In the genomic region with DNA sequence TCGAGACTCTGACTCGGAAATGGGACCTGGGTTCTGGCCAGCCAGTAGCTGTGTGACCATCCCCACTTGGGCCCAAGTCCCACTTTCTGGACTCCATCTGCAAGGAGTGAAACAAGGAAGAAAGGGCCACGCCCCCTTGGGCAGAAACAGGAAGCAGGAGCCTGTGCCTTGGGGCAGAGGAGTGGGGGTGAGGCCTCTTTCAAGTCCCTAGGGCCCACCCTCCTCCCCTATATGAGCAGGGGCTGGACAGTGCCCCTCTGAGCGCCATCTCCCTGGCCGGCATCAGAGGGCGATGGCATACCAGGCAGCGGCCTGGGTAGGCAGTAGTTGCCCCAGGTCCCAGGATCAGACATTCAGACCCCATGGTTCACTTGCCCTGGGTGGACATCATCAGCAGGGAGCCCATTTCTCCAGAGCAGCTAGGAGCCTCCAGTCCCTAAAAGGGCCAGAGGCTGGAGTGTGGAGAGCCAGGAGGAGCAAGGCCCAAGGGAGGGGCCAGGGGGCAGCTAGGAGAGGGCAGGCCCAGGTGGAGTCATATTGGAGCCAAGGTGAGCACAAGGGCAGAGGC, we compare ENCODE assay signal across 10 cellular contexts. TPM values are rescaled to one million over a fixed set of nuclear protein-coding genes. Genes with fewer than 3 reads are reported as not detected.
DNase-seq lines count a peak whose midpoint lies in the region; ATAC-seq and TF ChIP-seq lines count a peak whose summit lies in the region.
"Had no signal": no experiment of that assay in that cellular context is flagged by ENCODE, and none has a peak within 500 bp of the region (broad histone marks: within the 10 kb centered on the region; RNA-seq: fewer than 3 reads in every experiment).

No MANE protein-coding gene starts in this region.

- peak overlapping the region; percentile 98 for H3K27ac Mint-ChIP-seq in WTC11
- no peak overlapping the region for H3K27ac Mint-ChIP-seq in activated T-helper 2 cell treated with anti-CD3 and anti-CD28 coated beads, Interferon-gamma antibody, Interleukin-2, Interleukin-4, amounts not matched to agents 10 μg/mL and 5 μg/mL and 100 μg/mL, durations not matched to agents 14 hours and 24 hours and 36 hours
- H3K27ac Mint-ChIP-seq: activated naive CD8-positive, alpha-beta T cell treated with anti-CD3 and anti-CD28 coated beads, Interleukin-2, amount 10 ng/mL, durations not matched to agents 7 days and 5 days had no signal

- H3K9me3 Mint-ChIP-seq in WTC11, result no peaks in the 10 kb centered on the region
- no peaks in the 10 kb centered on the region for H3K9me3 Mint-ChIP-seq in activated T-helper 2 cell treated with anti-CD3 and anti-CD28 coated beads, Interferon-gamma antibody, Interleukin-2, Interleukin-4, amounts not matched to agents 10 μg/mL and 5 μg/mL and 100 μg/mL, durations not matched to agents 14 hours and 24 hours and 36 hours
- H3K9me3 Mint-ChIP-seq: activated naive CD8-positive, alpha-beta T cell treated with anti-CD3 and anti-CD28 coated beads, Interleukin-2, amount 10 ng/mL, durations not matched to agents 7 days and 5 days had no signal

- no peak for ATAC-seq in WTC11

- H3K4me3 ChIP-seq in right atrium auricular region (no peak overlapping the region), stomach smooth muscle (ENCODE audit: low read length in 2 of 2) (peak overlapping the region in 1 of 2 donors; percentile 44), WERI-Rb-1 (ENCODE audit: low read depth, low read length) (no peak overlapping the region)

- peak overlapping the region; percentile 53 to 66 for H3K9ac ChIP-seq in stomach smooth muscle (ENCODE audit: low read length in 2 of 2)

- H3K4me1 Mint-ChIP-seq in WTC11, result peaks cover 63% of the 10 kb centered on the region
- H3K4me1 Mint-ChIP-seq in activated T-helper 2 cell treated with anti-CD3 and anti-CD28 coated beads, Interferon-gamma antibody, Interleukin-2, Interleukin-4, amounts not matched to agents 10 μg/mL and 5 μg/mL and 100 μg/mL, durations not matched to agents 14 hours and 24 hours and 36 hours (ENCODE audit: low read depth), result no peaks in the 10 kb centered on the region

- H3K9me3 ChIP-seq in right atrium auricular region (no peaks in the 10 kb centered on the region), stomach smooth muscle (ENCODE audit: control insufficient read depth in 2 of 2, low read length in 2 of 2) (no peaks in the 10 kb centered on the region), WERI-Rb-1 (ENCODE audit: severe bottlenecking) (no peaks in the 10 kb centered on the region)

- no peak overlapping the region for H3K4me3 Mint-ChIP-seq in WTC11
- no peak overlapping the region for H3K4me3 Mint-ChIP-seq in activated T-helper 2 cell treated with anti-CD3 and anti-CD28 coated beads, Interferon-gamma antibody, Interleukin-2, Interleukin-4, amounts not matched to agents 10 μg/mL and 5 μg/mL and 100 μg/mL, durations not matched to agents 14 hours and 24 hours and 36 hours (ENCODE audit: low read depth)
- H3K4me3 Mint-ChIP-seq: activated naive CD8-positive, alpha-beta T cell treated with anti-CD3 and anti-CD28 coated beads, Interleukin-2, amount 10 ng/mL, durations not matched to agents 7 days and 5 days had no signal

- peaks cover 20% of the 10 kb centered on the region for H3K36me3 ChIP-seq in right atrium auricular region
- peaks cover 11 to 15% of the 10 kb centered on the region in 2 donors for H3K36me3 ChIP-seq in stomach smooth muscle (ENCODE audit: control insufficient read depth in 2 of 2, insufficient read depth in 2 of 2, low read length in 2 of 2)
- H3K36me3 ChIP-seq in WERI-Rb-1, result peaks cover 3% of the 10 kb centered on the region

- POLR2A ChIA-PET in WTC11 (lab: Charles Lee), result interaction anchor here (2.6 kb wide), 1 partner anchor 10 kb away, joined by 13 read pairs; no protein-coding TSS in a partner anchor

- DNase-seq in HCEC 1CT, result peak; percentile 41
- no peak for DNase-seq in WTC11 (ENCODE audit: low spot score)
- DNase-seq in right atrium auricular region (ENCODE audit: low spot score), result peak; percentile 78
- DNase-seq in 8988T, result no peak
- DNase-seq in activated T-helper 2 cell treated with anti-CD3 and anti-CD28 coated beads, Interferon-gamma antibody, Interleukin-2, Interleukin-4, amounts not matched to agents 10 μg/mL and 5 μg/mL and 100 μg/mL, durations not matched to agents 14 hours and 24 hours and 36 hours (ENCODE audit: low spot score), result no peak
- no peak for DNase-seq in NCI-H510A treated with DMSO at 0.1 percent for 48 hours (lab: John Stamatoyannopoulos, UW)
- DNase-seq in WERI-Rb-1, result no peak
- DNase-seq: activated naive CD8-positive, alpha-beta T cell treated with anti-CD3 and anti-CD28 coated beads, Interleukin-2, amount 10 ng/mL, durations not matched to agents 7 days and 5 days; NCI-H2107 had no signal

- H3K27ac ChIP-seq in right atrium auricular region (peak overlapping the region; percentile 97 to 98), stomach smooth muscle (ENCODE audit: low read length) (peak overlapping the region; percentile 95), WERI-Rb-1 (no peak overlapping the region)

- H3K27me3 ChIP-seq in right atrium auricular region (no peaks in the 10 kb centered on the region), stomach smooth muscle (ENCODE audit: control insufficient read depth in 1 of 2, insufficient read depth in 2 of 2, low read length in 2 of 2) (no peaks in the 10 kb centered on the region), WERI-Rb-1 (ENCODE audit: insufficient read depth, low read depth, severe bottlenecking) (no peaks in the 10 kb centered on the region)

- intact Hi-C loops in activated T-helper 2 cell treated with anti-CD3 and anti-CD28 coated beads, Interferon-gamma antibody, Interleukin-2, Interleukin-4, amounts not matched to agents 10 μg/mL and 5 μg/mL and 100 μg/mL, durations not matched to agents 14 hours and 24 hours and 36 hours (cut with micrococcal nuclease), result no loop called here

- TF ChIP-seq CTCF in WTC11 (IDR thresholded peaks at IDR 0.05) (no peak), right atrium auricular region (IDR thresholded peaks at IDR 0.05) (no peak), WERI-Rb-1 (IDR thresholded peaks at IDR 0.05; ENCODE audit: low read depth, low read length) (no peak)

- peaks cover 0 to 95% of the 10 kb centered on the region in 2 donors for H3K4me1 ChIP-seq in right atrium auricular region
- H3K4me1 ChIP-seq in stomach smooth muscle (ENCODE audit: control insufficient read depth, insufficient read depth, low read length), result peaks cover 80% of the 10 kb centered on the region

- no peaks in the 10 kb centered on the region for H3K27me3 Mint-ChIP-seq in WTC11 (ENCODE audit: low read depth)
- H3K27me3 Mint-ChIP-seq in activated T-helper 2 cell treated with anti-CD3 and anti-CD28 coated beads, Interferon-gamma antibody, Interleukin-2, Interleukin-4, amounts not matched to agents 10 μg/mL and 5 μg/mL and 100 μg/mL, durations not matched to agents 14 hours and 24 hours and 36 hours (ENCODE audit: low read depth), result peaks cover 18% of the 10 kb centered on the region

- CTCF ChIA-PET in WTC11 (lab: Charles Lee), result interaction anchor here (0.8 to 4.8 kb wide), 5 partner anchors 10 to 141 kb away, joined by 3 to 44 read pairs (median 7); no protein-coding TSS in a partner anchor

- peaks cover 37% of the 10 kb centered on the region for H3K36me3 Mint-ChIP-seq in WTC11
- H3K36me3 Mint-ChIP-seq in activated T-helper 2 cell treated with anti-CD3 and anti-CD28 coated beads, Interferon-gamma antibody, Interleukin-2, Interleukin-4, amounts not matched to agents 10 μg/mL and 5 μg/mL and 100 μg/mL, durations not matched to agents 14 hours and 24 hours and 36 hours (ENCODE audit: low read depth), result no peaks in the 10 kb centered on the region
- H3K36me3 Mint-ChIP-seq: activated naive CD8-positive, alpha-beta T cell treated with anti-CD3 and anti-CD28 coated beads, Interleukin-2, amount 10 ng/mL, durations not matched to agents 7 days and 5 days had no signal

TF ChIP-seq in WTC11, 78 proteins besides CTCF, POLR2A, EP300 and RAD21 (continues in another document):
- TF ChIP-seq TP53 (CRISPR knock-in tag; IDR thresholded peaks at IDR 0.05) (no peak), FOXP1 (CRISPR knock-in tag; IDR thresholded peaks at IDR 0.05; ENCODE audit: borderline replicate concordance) (no peak), KAT7 (CRISPR knock-in tag; IDR thresholded peaks at IDR 0.05; ENCODE audit: borderline replicate concordance) (no peak), ZNF317 (CRISPR knock-in tag; IDR thresholded peaks at IDR 0.05; ENCODE audit: borderline replicate concordance, low read depth) (no peak), ZNF263 (CRISPR knock-in tag; IDR thresholded peaks at IDR 0.05; ENCODE audit: low read depth) (no peak), ZNF423 (CRISPR knock-in tag; IDR thresholded peaks at IDR 0.05) (no peak), ATF3 (CRISPR knock-in tag; conservative IDR thresholded peaks at IDR 0.05) (no peak)
- TF ChIP-seq, protein P1, sequence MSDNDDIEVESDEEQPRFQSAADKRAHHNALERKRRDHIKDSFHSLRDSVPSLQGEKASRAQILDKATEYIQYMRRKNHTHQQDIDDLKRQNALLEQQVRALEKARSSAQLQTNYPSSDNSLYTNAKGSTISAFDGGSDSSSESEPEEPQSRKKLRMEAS (CRISPR knock-in tag; IDR thresholded peaks at IDR 0.05), result no peak

RNA-seq across cellular contexts. Expression of gene BCAR1, which starts 7.1 kb away (rescaled TPM):
- total RNA-seq in WTC11 (2021) (87.3 to 95.6 TPM (median 88.6 TPM) in 3 replicates), right atrium auricular region (10 to 100 TPM; 58.0 to 88.2 TPM)
- total RNA-seq in activated T-helper 2 cell treated with anti-CD3 and anti-CD28 coated beads, Interferon-gamma antibody, Interleukin-2, Interleukin-4, amounts not matched to agents 10 μg/mL and 5 μg/mL and 100 μg/mL, durations not matched to agents 14 hours and 24 hours and 36 hours, result 0.44 and 0.59 TPM in 2 replicates
- total RNA-seq: activated naive CD8-positive, alpha-beta T cell treated with anti-CD3 and anti-CD28 coated beads, Interleukin-2, amount 10 ng/mL, durations not matched to agents 7 days and 5 days had no signal

RNA-seq across cellular contexts. Expression of gene CTRB1, which starts 25.5 kb away (rescaled TPM):
- total RNA-seq in WTC11 (2021) (3.9 to 5.7 TPM (median 5.7 TPM) in 3 replicates), right atrium auricular region (not detected)
- not detected in 2 replicates for total RNA-seq in activated T-helper 2 cell treated with anti-CD3 and anti-CD28 coated beads, Interferon-gamma antibody, Interleukin-2, Interleukin-4, amounts not matched to agents 10 μg/mL and 5 μg/mL and 100 μg/mL, durations not matched to agents 14 hours and 24 hours and 36 hours
- total RNA-seq: activated naive CD8-positive, alpha-beta T cell treated with anti-CD3 and anti-CD28 coated beads, Interleukin-2, amount 10 ng/mL, durations not matched to agents 7 days and 5 days had no signal

RNA-seq across cellular contexts. Expression of gene CTRB2, which starts 37.3 kb away (rescaled TPM):
- 5.8 to 11.8 TPM (median 6.8 TPM) in 3 replicates for total RNA-seq in WTC11 (2021)
- total RNA-seq in right atrium auricular region, result not detected
- not detected in 2 replicates for total RNA-seq in activated T-helper 2 cell treated with anti-CD3 and anti-CD28 coated beads, Interferon-gamma antibody, Interleukin-2, Interleukin-4, amounts not matched to agents 10 μg/mL and 5 μg/mL and 100 μg/mL, durations not matched to agents 14 hours and 24 hours and 36 hours
- total RNA-seq: activated naive CD8-positive, alpha-beta T cell treated with anti-CD3 and anti-CD28 coated beads, Interleukin-2, amount 10 ng/mL, durations not matched to agents 7 days and 5 days had no signal

Comparison
In these comparisons a context has a peak if more than half of its experiments do, and no peak if none do; other contexts are left out.
1. DNase-seq: peak in HCEC 1CT (single experiment) and right atrium auricular region (single experiment); none in WTC11 (single experiment), 8988T (single experiment), activated T-helper 2 cell treated with anti-CD3 and anti-CD28 coated beads, Interferon-gamma antibody, Interleukin-2, Interleukin-4, amounts not matched to agents 10 μg/mL and 5 μg/mL and 100 μg/mL, durations not matched to agents 14 hours and 24 hours and 36 hours (single experiment), NCI-H510A treated with DMSO at 0.1 percent for 48 hours (single experiment) and WERI-Rb-1 (single experiment).
2. RNA of gene BCAR1, which starts 7.1 kb away (total RNA-seq): 87.3 to 95.6 TPM in WTC11 and 58.0 to 88.2 TPM in right atrium auricular region; 0.44 to 0.59 TPM in activated T-helper 2 cell treated with anti-CD3 and anti-CD28 coated beads, Interferon-gamma antibody, Interleukin-2, Interleukin-4, amounts not matched to agents 10 μg/mL and 5 μg/mL and 100 μg/mL, durations not matched to agents 14 hours and 24 hours and 36 hours; every median in the first group is over 10 times any median in the second.